Comparison of ENCODE assay signal across 8 cellular contexts in genomic region chr7:98211221-98211675, GRCh38. TPM values are rescaled to one million over a fixed set of nuclear protein-coding genes. Genes with fewer than 3 reads are reported as not detected.
DNase-seq lines count a peak whose midpoint lies in the region; ATAC-seq and TF ChIP-seq lines count a peak whose summit lies in the region.

BHLHA15 (plus strand) TSS chr7:98211439; CDS start chr7:98212310, 871 bp downstream.

- peaks cover 13% of the 10 kb centered on the region for H3K36me3 ChIP-seq in HUES48 (ENCODE audit: control insufficient read depth, insufficient read depth, low read length)
- no peaks in the 10 kb centered on the region for H3K36me3 ChIP-seq in prostate gland

- H3K4me1 ChIP-seq in HUES48 (ENCODE audit: control insufficient read depth, insufficient read depth, low read length) (no peaks in the 10 kb centered on the region), prostate gland (replicated peaks) (peaks cover 3% of the 10 kb centered on the region)

- peak; percentile 56 for DNase-seq in DMS53 treated with DMSO at 0.1 percent for 48 hours (lab: John Stamatoyannopoulos, UW; ENCODE audit: unreplicated experiment)
- DNase-seq in activated CD8-positive, alpha-beta T cell treated with anti-CD3 and anti-CD28 coated beads for 36 hours, result peak; percentile 36
- DNase-seq in foreskin fibroblast, result peak; percentile 2 to 15
- DNase-seq in prostate gland (ENCODE audit: low spot score), result peak; percentile 65
- DNase-seq in OCI-M1 (lab: John Stamatoyannopoulos, UW), result no peak

- H3K27me3 ChIP-seq in HUES48 (ENCODE audit: control insufficient read depth, insufficient read depth, low read length) (no peaks in the 10 kb centered on the region), prostate gland (replicated peaks; ENCODE audit: insufficient read depth) (no peaks in the 10 kb centered on the region)

- peak within 1 kb of the TSS; percentile 49 for H3K27ac Mint-ChIP-seq in activated CD8-positive, alpha-beta T cell treated with anti-CD3 and anti-CD28 coated beads for 36 hours

- H3K9ac ChIP-seq in HUES48 (ENCODE audit: low read depth, low read length), result no peak within 1 kb of the TSS

- peak within 1 kb of the TSS; percentile 43 for H3K4me3 ChIP-seq in HUES48 (ENCODE audit: low read depth, low read length)
- H3K4me3 ChIP-seq in foreskin fibroblast (ENCODE audit: low read depth in 1 of 2, low read length in 2 of 2), result peak within 1 kb of the TSS; percentile 29 to 35
- peak within 1 kb of the TSS; percentile 40 to 51 for H3K4me3 ChIP-seq in prostate gland

- intact Hi-C loops in activated CD8-positive, alpha-beta T cell treated with anti-CD3 and anti-CD28 coated beads for 36 hours (cut with micrococcal nuclease), result no loop called here
- intact Hi-C loops in prostate gland (cut with DNase I), result no loop called here

- peak within 1 kb of the TSS; percentile 54 for H3K4me3 Mint-ChIP-seq in activated CD8-positive, alpha-beta T cell treated with anti-CD3 and anti-CD28 coated beads for 36 hours

- WGBS in prostate gland, result 8% methylated on average over 13 of the region's 45 CpGs

- POLR2A ChIA-PET in activated CD8-positive, alpha-beta T cell treated with anti-CD3 and anti-CD28 coated beads for 36 hours (lab: Charles Lee), result interaction anchor here (1.0 kb wide), 1 partner anchor 8 kb away, joined by 3 read pairs; no protein-coding TSS in a partner anchor

- no peaks in the 10 kb centered on the region for H3K27me3 Mint-ChIP-seq in activated CD8-positive, alpha-beta T cell treated with anti-CD3 and anti-CD28 coated beads for 36 hours

- no peaks in the 10 kb centered on the region for H3K9me3 Mint-ChIP-seq in activated CD8-positive, alpha-beta T cell treated with anti-CD3 and anti-CD28 coated beads for 36 hours

- H3K9me3 ChIP-seq in HUES48 (ENCODE audit: control insufficient read depth, insufficient read depth, low read length) (no peaks in the 10 kb centered on the region), prostate gland (no peaks in the 10 kb centered on the region)

- no peak for TF ChIP-seq CTCF in activated CD8-positive, alpha-beta T cell treated with anti-CD3 and anti-CD28 coated beads for 36 hours (IDR thresholded peaks at IDR 0.05)
- no peak for TF ChIP-seq CTCF in foreskin fibroblast (IDR thresholded peaks at IDR 0.05; ENCODE audit: low read depth, low read length)
- no peak for TF ChIP-seq CTCF in prostate gland (IDR thresholded peaks at IDR 0.05)

- H3K4me1 Mint-ChIP-seq in activated CD8-positive, alpha-beta T cell treated with anti-CD3 and anti-CD28 coated beads for 36 hours (ENCODE audit: low read depth), result peaks cover 2% of the 10 kb centered on the region

- H3K27ac ChIP-seq in HUES48 (ENCODE audit: low read depth, low read length) (no peak within 1 kb of the TSS), prostate gland (peak within 1 kb of the TSS; percentile 71 to 88)

- ATAC-seq in activated CD8-positive, alpha-beta T cell treated with anti-CD3 and anti-CD28 coated beads for 36 hours, result peak; percentile 45
- ATAC-seq in GM19023 (IDR thresholded peaks at IDR 0.05; ENCODE audit: unreplicated experiment) (no peak), GM21381 (IDR thresholded peaks at IDR 0.05; ENCODE audit: unreplicated experiment) (no peak)

- no peak for TF ChIP-seq POLR2A in prostate gland (IDR thresholded peaks at IDR 0.05)

- peaks cover 6% of the 10 kb centered on the region for H3K36me3 Mint-ChIP-seq in activated CD8-positive, alpha-beta T cell treated with anti-CD3 and anti-CD28 coated beads for 36 hours (ENCODE audit: low read depth)

- CTCF ChIA-PET in activated CD8-positive, alpha-beta T cell treated with anti-CD3 and anti-CD28 coated beads for 36 hours (lab: Charles Lee), result interaction anchor here (1.2 kb wide), 1 partner anchor 9 kb away, joined by 4 read pairs; no protein-coding TSS in a partner anchor

RNA-seq across cellular contexts. Expression of gene BHLHA15, which starts in this region (rescaled TPM):
- total RNA-seq in activated CD8-positive, alpha-beta T cell treated with anti-CD3 and anti-CD28 coated beads for 36 hours, result under 1 TPM in 1 of 2 experiments, not detected in 1; 0.94 TPM
- total RNA-seq in prostate gland, result 10 to 100 TPM; 24.6 to 90.9 TPM

Comparison
In these comparisons a context has a peak if more than half of its experiments do, and no peak if none do; other contexts are left out.
1. RNA of gene BHLHA15 (total RNA-seq): 24.6 to 90.9 TPM in prostate gland; 0.94 TPM in activated CD8-positive, alpha-beta T cell treated with anti-CD3 and anti-CD28 coated beads for 36 hours; every median in the first group is over 10 times any median in the second.
2. Peak in DNase-seq and ATAC-seq in activated CD8-positive, alpha-beta T cell treated with anti-CD3 and anti-CD28 coated beads for 36 hours; RNA of the gene not detected or under 1 TPM.
3. Peak in every context shown above with its lines, with median percentiles within 50 percentile points of each other: H3K4me3 ChIP-seq.